ENCODE assay signal across 9 cellular contexts in the genomic region with DNA sequence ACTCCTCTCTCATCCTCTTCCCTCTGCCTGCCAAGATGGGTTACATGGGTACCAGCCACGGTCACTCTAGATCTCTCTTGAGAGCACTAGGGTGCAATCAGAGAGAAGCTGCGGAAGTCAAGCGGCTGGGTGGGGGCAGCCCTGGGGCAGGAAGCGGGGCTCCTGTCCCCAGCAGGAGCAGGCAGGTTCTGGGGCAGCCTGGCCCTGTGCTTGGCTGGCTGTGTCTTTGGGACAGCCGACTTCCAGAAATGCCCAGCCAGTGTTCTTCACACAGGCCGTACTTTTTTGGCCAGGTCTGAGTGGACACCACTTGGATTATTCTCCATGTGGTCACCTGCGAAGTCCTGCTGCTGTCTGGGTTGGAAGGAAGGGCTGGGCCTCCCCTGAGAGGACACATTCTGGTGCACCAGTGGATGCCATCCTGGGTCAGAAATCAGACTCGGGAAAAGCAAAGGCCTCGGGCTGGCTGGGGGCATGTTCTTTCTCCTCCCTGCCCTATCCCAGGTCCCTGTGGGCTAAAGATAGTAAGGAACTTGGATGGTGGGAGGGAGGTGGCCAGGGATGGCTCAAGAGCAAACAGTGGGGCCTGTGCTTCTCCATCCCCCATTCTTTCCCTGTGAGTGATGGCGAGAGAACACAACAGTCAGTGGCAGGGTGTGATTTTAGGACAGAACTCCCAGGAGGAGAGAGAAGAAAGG.
A peak's percentile ranks its signal among the peaks of the same experiment; 100 is the strongest.
DNase-seq lines count a peak whose midpoint lies in the region; ATAC-seq and TF ChIP-seq lines count a peak whose summit lies in the region.
"Had no signal": no experiment of that assay in that cellular context is flagged by ENCODE, and none has a peak within 500 bp of the region (broad histone marks: within the 10 kb centered on the region; RNA-seq: fewer than 3 reads in every experiment).

No MANE protein-coding gene starts in this region.

- CTCF ChIA-PET in activated CD8-positive, alpha-beta T cell treated with anti-CD3 and anti-CD28 coated beads, Interleukin-2, amount 10 ng/mL, durations not matched to agents 7 days and 5 days (lab: Charles Lee): interaction anchor here (0.8 to 4.5 kb wide), 8 partner anchors 11 to 237 kb away, joined by 3 to 36 read pairs (median 6); no protein-coding TSS in a partner anchor

- no peaks in the 10 kb centered on the region for H3K27me3 Mint-ChIP-seq in activated CD4-positive, alpha-beta T cell treated with anti-CD3 and anti-CD28 coated beads, Interleukin-2, amount 10 ng/mL, durations not matched to agents 24 days and 14 days
- no peaks in the 10 kb centered on the region for H3K27me3 Mint-ChIP-seq in activated CD8-positive, alpha-beta T cell treated with anti-CD3 and anti-CD28 coated beads, Interleukin-2, amount 10 ng/mL, durations not matched to agents 7 days and 5 days (ENCODE audit: low read depth)
- peaks cover 0 to 7% (median 2%) of the 10 kb centered on the region in 3 donors for H3K27me3 Mint-ChIP-seq in immature natural killer cell (ENCODE audit: low read depth in 3 of 3)
- no peaks in the 10 kb centered on the region for H3K27me3 Mint-ChIP-seq in stimulated activated naive CD8-positive, alpha-beta T cell treated with anti-CD3 and anti-CD28 coated beads, Interleukin-15, amount 100 ng/mL, for 72 hours
- peaks cover 10% of the 10 kb centered on the region for H3K27me3 Mint-ChIP-seq in glutamatergic neuron (ENCODE audit: unreplicated experiment)

- peaks cover 55% of the 10 kb centered on the region for H3K36me3 Mint-ChIP-seq in activated CD4-positive, alpha-beta T cell treated with anti-CD3 and anti-CD28 coated beads, Interleukin-2, amount 10 ng/mL, durations not matched to agents 24 days and 14 days (ENCODE audit: low read depth)
- H3K36me3 Mint-ChIP-seq in activated CD8-positive, alpha-beta T cell treated with anti-CD3 and anti-CD28 coated beads, Interleukin-2, amount 10 ng/mL, durations not matched to agents 7 days and 5 days (ENCODE audit: low read depth): peaks cover 61% of the 10 kb centered on the region
- H3K36me3 Mint-ChIP-seq in immature natural killer cell: peaks cover 0 to 28% (median 5%) of the 10 kb centered on the region in 3 donors
- H3K36me3 Mint-ChIP-seq in glutamatergic neuron (ENCODE audit: unreplicated experiment): no peaks in the 10 kb centered on the region

- H3K4me3 Mint-ChIP-seq in activated CD4-positive, alpha-beta T cell treated with anti-CD3 and anti-CD28 coated beads, Interleukin-2, amount 10 ng/mL, durations not matched to agents 24 days and 14 days: peak overlapping the region; percentile 23
- H3K4me3 Mint-ChIP-seq in activated CD8-positive, alpha-beta T cell treated with anti-CD3 and anti-CD28 coated beads, Interleukin-2, amount 10 ng/mL, durations not matched to agents 7 days and 5 days: no peak overlapping the region
- H3K4me3 Mint-ChIP-seq in immature natural killer cell (peak overlapping the region in 2 of 5 donors; percentile 35 to 36), glutamatergic neuron (ENCODE audit: unreplicated experiment) (no peak overlapping the region)
- H3K4me3 Mint-ChIP-seq in stimulated activated naive CD8-positive, alpha-beta T cell treated with anti-CD3 and anti-CD28 coated beads, Interleukin-15, amount 100 ng/mL, for 72 hours: peak overlapping the region; percentile 46 to 79

- DNase-seq in activated CD4-positive, alpha-beta T cell treated with anti-CD3 and anti-CD28 coated beads, Interleukin-2, amount 10 ng/mL, durations not matched to agents 24 days and 14 days: no peak
- no peak for DNase-seq in activated CD4-positive, alpha-beta T cell treated with anti-CD3 and anti-CD28 coated beads for 48 hours
- DNase-seq in activated CD8-positive, alpha-beta T cell treated with anti-CD3 and anti-CD28 coated beads, Interleukin-2, amount 10 ng/mL, durations not matched to agents 7 days and 5 days: peak; percentile 58
- no peak for DNase-seq in immature natural killer cell
- DNase-seq in stimulated activated naive CD8-positive, alpha-beta T cell treated with anti-CD3 and anti-CD28 coated beads, Interleukin-15, amount 100 ng/mL, for 72 hours: no peak
- DNase-seq in NCI-H1436 (lab: John Stamatoyannopoulos, UW): no peak
- no peak for DNase-seq in glutamatergic neuron
- no peak for DNase-seq in islet precursor cell
- DNase-seq: NCI-H446 had no signal

- H3K9me3 Mint-ChIP-seq in activated CD4-positive, alpha-beta T cell treated with anti-CD3 and anti-CD28 coated beads, Interleukin-2, amount 10 ng/mL, durations not matched to agents 24 days and 14 days: no peaks in the 10 kb centered on the region
- H3K9me3 Mint-ChIP-seq in activated CD8-positive, alpha-beta T cell treated with anti-CD3 and anti-CD28 coated beads, Interleukin-2, amount 10 ng/mL, durations not matched to agents 7 days and 5 days (ENCODE audit: insufficient read depth): no peaks in the 10 kb centered on the region
- H3K9me3 Mint-ChIP-seq in immature natural killer cell (no peaks in the 10 kb centered on the region), glutamatergic neuron (ENCODE audit: unreplicated experiment) (peaks cover 2% of the 10 kb centered on the region)
- H3K9me3 Mint-ChIP-seq in stimulated activated naive CD8-positive, alpha-beta T cell treated with anti-CD3 and anti-CD28 coated beads, Interleukin-15, amount 100 ng/mL, for 72 hours: no peaks in the 10 kb centered on the region

- intact Hi-C loops in activated CD4-positive, alpha-beta T cell treated with anti-CD3 and anti-CD28 coated beads, Interleukin-2, amount 10 ng/mL, durations not matched to agents 24 days and 14 days (cut with micrococcal nuclease): no loop called here

- POLR2A ChIA-PET in activated CD8-positive, alpha-beta T cell treated with anti-CD3 and anti-CD28 coated beads, Interleukin-2, amount 10 ng/mL, durations not matched to agents 7 days and 5 days (lab: Charles Lee): no interaction called here

- peak; percentile 47 for ATAC-seq in activated CD8-positive, alpha-beta T cell treated with anti-CD3 and anti-CD28 coated beads, Interleukin-2, amount 10 ng/mL, durations not matched to agents 7 days and 5 days
- ATAC-seq in stimulated activated naive CD8-positive, alpha-beta T cell treated with anti-CD3 and anti-CD28 coated beads, Interleukin-15, amount 100 ng/mL, for 72 hours: peak; percentile 14

- no peak for TF ChIP-seq CTCF in glutamatergic neuron (IDR thresholded peaks at IDR 0.05; ENCODE audit: partially characterized antibody, unreplicated experiment)

- peaks cover 52% of the 10 kb centered on the region for H3K4me1 Mint-ChIP-seq in activated CD4-positive, alpha-beta T cell treated with anti-CD3 and anti-CD28 coated beads, Interleukin-2, amount 10 ng/mL, durations not matched to agents 24 days and 14 days
- H3K4me1 Mint-ChIP-seq in activated CD8-positive, alpha-beta T cell treated with anti-CD3 and anti-CD28 coated beads, Interleukin-2, amount 10 ng/mL, durations not matched to agents 7 days and 5 days (ENCODE audit: low read depth): peaks cover 57% of the 10 kb centered on the region
- H3K4me1 Mint-ChIP-seq in immature natural killer cell: peaks cover 33 to 60% of the 10 kb centered on the region in 2 donors
- no peaks in the 10 kb centered on the region for H3K4me1 Mint-ChIP-seq in stimulated activated naive CD8-positive, alpha-beta T cell treated with anti-CD3 and anti-CD28 coated beads, Interleukin-15, amount 100 ng/mL, for 72 hours
- H3K4me1 Mint-ChIP-seq in glutamatergic neuron (ENCODE audit: low read depth, unreplicated experiment): peaks cover 19% of the 10 kb centered on the region

- H3K27ac Mint-ChIP-seq in activated CD4-positive, alpha-beta T cell treated with anti-CD3 and anti-CD28 coated beads, Interleukin-2, amount 10 ng/mL, durations not matched to agents 24 days and 14 days: no peak overlapping the region
- H3K27ac Mint-ChIP-seq in activated CD8-positive, alpha-beta T cell treated with anti-CD3 and anti-CD28 coated beads, Interleukin-2, amount 10 ng/mL, durations not matched to agents 7 days and 5 days: peak overlapping the region; percentile 77
- peak overlapping the region; percentile 31 to 87 (median 76) for H3K27ac Mint-ChIP-seq in immature natural killer cell
- H3K27ac Mint-ChIP-seq in stimulated activated naive CD8-positive, alpha-beta T cell treated with anti-CD3 and anti-CD28 coated beads, Interleukin-15, amount 100 ng/mL, for 72 hours: peak overlapping the region; percentile 67 to 82
- no peak overlapping the region for H3K27ac Mint-ChIP-seq in glutamatergic neuron (ENCODE audit: unreplicated experiment)

Comparison
In these comparisons a context has a peak if more than half of its experiments do, and no peak if none do; other contexts are left out.
1. H3K27ac Mint-ChIP-seq: peak in activated CD8-positive, alpha-beta T cell treated with anti-CD3 and anti-CD28 coated beads, Interleukin-2, amount 10 ng/mL, durations not matched to agents 7 days and 5 days (single experiment), immature natural killer cell (6 of 6) and stimulated activated naive CD8-positive, alpha-beta T cell treated with anti-CD3 and anti-CD28 coated beads, Interleukin-15, amount 100 ng/mL, for 72 hours (2 of 2); none in activated CD4-positive, alpha-beta T cell treated with anti-CD3 and anti-CD28 coated beads, Interleukin-2, amount 10 ng/mL, durations not matched to agents 24 days and 14 days (single experiment) and glutamatergic neuron (single experiment).
2. H3K4me3 Mint-ChIP-seq: peak in activated CD4-positive, alpha-beta T cell treated with anti-CD3 and anti-CD28 coated beads, Interleukin-2, amount 10 ng/mL, durations not matched to agents 24 days and 14 days (single experiment) and stimulated activated naive CD8-positive, alpha-beta T cell treated with anti-CD3 and anti-CD28 coated beads, Interleukin-15, amount 100 ng/mL, for 72 hours (2 of 2); none in activated CD8-positive, alpha-beta T cell treated with anti-CD3 and anti-CD28 coated beads, Interleukin-2, amount 10 ng/mL, durations not matched to agents 7 days and 5 days (single experiment) and glutamatergic neuron (single experiment).